ENCODE assay signal across 17 cellular contexts in the genomic region with DNA sequence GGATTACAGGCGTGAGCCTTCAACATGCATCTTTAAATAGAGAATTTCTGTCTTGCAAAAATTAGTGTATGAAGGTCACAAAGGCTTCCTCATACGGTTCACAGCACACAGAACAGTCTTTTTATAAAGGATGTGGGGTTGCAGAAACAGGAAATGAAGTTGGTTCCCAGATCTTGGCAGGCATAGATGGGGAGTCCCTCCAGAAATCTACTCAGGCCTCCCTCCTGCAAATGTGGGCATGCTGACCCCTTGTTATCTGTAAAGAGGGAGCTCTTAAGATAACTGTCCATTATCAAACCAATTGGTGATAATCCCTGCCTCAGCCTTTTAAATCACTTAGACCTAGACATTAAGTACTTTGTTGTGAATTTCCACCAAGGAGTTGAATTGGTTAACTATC. TPM values are rescaled to one million over a fixed set of nuclear protein-coding genes. Genes with fewer than 3 reads are reported as not detected.
DNase-seq lines count a peak whose midpoint lies in the region; ATAC-seq and TF ChIP-seq lines count a peak whose summit lies in the region.
"Had no signal": no experiment of that assay in that cellular context is flagged by ENCODE, and none has a peak within 500 bp of the region (broad histone marks: within the 10 kb centered on the region; RNA-seq: fewer than 3 reads in every experiment).

No MANE protein-coding gene starts in this region.

- TF ChIP-seq CTCF in activated CD8-positive, alpha-beta T cell treated with anti-CD3 and anti-CD28 coated beads for 36 hours (IDR thresholded peaks at IDR 0.05) = no peak
- TF ChIP-seq CTCF in neutrophil (IDR thresholded peaks at IDR 0.05) (no peak), type B pancreatic cell (conservative IDR thresholded peaks at IDR 0.05) (no peak)

- H3K4me1 ChIP-seq in neutrophil (ENCODE audit: control insufficient read depth in 1 of 2, insufficient read depth in 1 of 2, low read depth in 1 of 2, low read length in 1 of 2) = peaks cover 36 to 39% of the 10 kb centered on the region in 2 experiments

- CTCF ChIA-PET in activated CD8-positive, alpha-beta T cell treated with anti-CD3 and anti-CD28 coated beads, Interleukin-2, amount 10 ng/mL, durations not matched to agents 7 days and 5 days (lab: Charles Lee) = interaction anchor here (1.1 kb wide), 2 partner anchors 14 to 23 kb away, joined by 3 to 8 read pairs; no protein-coding TSS in a partner anchor
- CTCF ChIA-PET in activated CD8-positive, alpha-beta T cell treated with anti-CD3 and anti-CD28 coated beads for 36 hours (lab: Charles Lee) = interaction anchor here (1.2 to 1.5 kb wide), 4 partner anchors 23 to 140 kb away, joined by 3 to 5 read pairs (median 4); no protein-coding TSS in a partner anchor

- no peak overlapping the region for H3K4me3 ChIP-seq in neutrophil (ENCODE audit: low read depth in 1 of 2, low read length in 1 of 2)
- H3K4me3 ChIP-seq: hepatocyte had no signal

- H3K36me3 Mint-ChIP-seq in activated CD8-positive, alpha-beta T cell treated with anti-CD3 and anti-CD28 coated beads, Interleukin-2, amount 10 ng/mL, durations not matched to agents 7 days and 5 days (ENCODE audit: low read depth) = peaks cover 2% of the 10 kb centered on the region
- H3K36me3 Mint-ChIP-seq in activated CD8-positive, alpha-beta T cell treated with anti-CD3 and anti-CD28 coated beads for 36 hours (ENCODE audit: low read depth) = no peaks in the 10 kb centered on the region
- H3K36me3 Mint-ChIP-seq in type B pancreatic cell = no peaks in the 10 kb centered on the region
- H3K36me3 Mint-ChIP-seq: activated naive CD4-positive, alpha-beta T cell treated with anti-CD3 and anti-CD28 coated beads, Interleukin-2, amount 10 ng/mL, durations not matched to agents 7 days and 5 days had no signal

- peak overlapping the region; percentile 25 for H3K27ac Mint-ChIP-seq in activated CD8-positive, alpha-beta T cell treated with anti-CD3 and anti-CD28 coated beads, Interleukin-2, amount 10 ng/mL, durations not matched to agents 7 days and 5 days
- H3K27ac Mint-ChIP-seq in activated CD8-positive, alpha-beta T cell treated with anti-CD3 and anti-CD28 coated beads for 36 hours = no peak overlapping the region
- no peak overlapping the region for H3K27ac Mint-ChIP-seq in type B pancreatic cell
- H3K27ac Mint-ChIP-seq: activated naive CD4-positive, alpha-beta T cell treated with anti-CD3 and anti-CD28 coated beads, Interleukin-2, amount 10 ng/mL, durations not matched to agents 7 days and 5 days; T-helper 17 cell had no signal

- H3K27me3 Mint-ChIP-seq in activated CD8-positive, alpha-beta T cell treated with anti-CD3 and anti-CD28 coated beads, Interleukin-2, amount 10 ng/mL, durations not matched to agents 7 days and 5 days (ENCODE audit: low read depth) = peaks cover 4% of the 10 kb centered on the region
- no peaks in the 10 kb centered on the region for H3K27me3 Mint-ChIP-seq in activated CD8-positive, alpha-beta T cell treated with anti-CD3 and anti-CD28 coated beads for 36 hours
- H3K27me3 Mint-ChIP-seq in type B pancreatic cell = no peaks in the 10 kb centered on the region
- H3K27me3 Mint-ChIP-seq: T-helper 17 cell had no signal

- DNase-seq in activated CD8-positive, alpha-beta T cell treated with anti-CD3 and anti-CD28 coated beads, Interleukin-2, amount 10 ng/mL, durations not matched to agents 7 days and 5 days = no peak
- DNase-seq in activated CD8-positive, alpha-beta T cell treated with anti-CD3 and anti-CD28 coated beads for 36 hours = no peak
- DNase-seq in Kasumi-1 (lab: John Stamatoyannopoulos, UW) (peak; percentile 82 to 87), UCSD-AML1 (lab: John Stamatoyannopoulos, UW; ENCODE audit: unreplicated experiment) (peak; percentile 17), type B pancreatic cell (ENCODE audit: extremely low spot score, unreplicated experiment) (no peak)
- DNase-seq in activated effector memory CD4-positive, alpha-beta T cell treated with anti-CD3 and anti-CD28 coated beads, Interleukin-2, amount 50 U/mL, for 16 hours = no peak
- DNase-seq: ACHN; activated CD4-positive, CD25-positive, alpha-beta regulatory T cell treated with anti-CD3 and anti-CD28 coated beads, Interleukin-2, amount 50 U/mL, for 72 hours; activated CD8-positive, alpha-beta memory T cell treated with anti-CD3 and anti-CD28 coated beads, Interleukin-2, amount 50 U/mL, for 48 hours; activated naive CD4-positive, alpha-beta T cell treated with anti-CD3 and anti-CD28 coated beads, Interleukin-2, amount 10 ng/mL, durations not matched to agents 7 days and 5 days; kidney glomerular epithelial cell; NCI-H1930; NCI-H526; T-helper 17 cell had no signal

- H3K36me3 ChIP-seq in neutrophil = no peaks in the 10 kb centered on the region

- no peak overlapping the region for H3K4me3 Mint-ChIP-seq in activated CD8-positive, alpha-beta T cell treated with anti-CD3 and anti-CD28 coated beads, Interleukin-2, amount 10 ng/mL, durations not matched to agents 7 days and 5 days
- no peak overlapping the region for H3K4me3 Mint-ChIP-seq in activated CD8-positive, alpha-beta T cell treated with anti-CD3 and anti-CD28 coated beads for 36 hours
- no peak overlapping the region for H3K4me3 Mint-ChIP-seq in type B pancreatic cell
- H3K4me3 Mint-ChIP-seq: activated naive CD4-positive, alpha-beta T cell treated with anti-CD3 and anti-CD28 coated beads, Interleukin-2, amount 10 ng/mL, durations not matched to agents 7 days and 5 days; T-helper 17 cell had no signal

- intact Hi-C loops in activated CD8-positive, alpha-beta T cell treated with anti-CD3 and anti-CD28 coated beads for 36 hours (cut with micrococcal nuclease) = no loop called here

- H3K4me1 Mint-ChIP-seq in activated CD8-positive, alpha-beta T cell treated with anti-CD3 and anti-CD28 coated beads, Interleukin-2, amount 10 ng/mL, durations not matched to agents 7 days and 5 days (ENCODE audit: low read depth) = peaks cover 16% of the 10 kb centered on the region
- peaks cover 7% of the 10 kb centered on the region for H3K4me1 Mint-ChIP-seq in activated CD8-positive, alpha-beta T cell treated with anti-CD3 and anti-CD28 coated beads for 36 hours (ENCODE audit: low read depth)
- H3K4me1 Mint-ChIP-seq in type B pancreatic cell (ENCODE audit: unreplicated experiment) = no peaks in the 10 kb centered on the region

- H3K9me3 ChIP-seq in neutrophil = no peaks in the 10 kb centered on the region

- H3K9me3 Mint-ChIP-seq in activated CD8-positive, alpha-beta T cell treated with anti-CD3 and anti-CD28 coated beads, Interleukin-2, amount 10 ng/mL, durations not matched to agents 7 days and 5 days (ENCODE audit: insufficient read depth) = no peaks in the 10 kb centered on the region
- no peaks in the 10 kb centered on the region for H3K9me3 Mint-ChIP-seq in activated CD8-positive, alpha-beta T cell treated with anti-CD3 and anti-CD28 coated beads for 36 hours
- H3K9me3 Mint-ChIP-seq in type B pancreatic cell = no peaks in the 10 kb centered on the region
- H3K9me3 Mint-ChIP-seq: activated naive CD4-positive, alpha-beta T cell treated with anti-CD3 and anti-CD28 coated beads, Interleukin-2, amount 10 ng/mL, durations not matched to agents 7 days and 5 days had no signal

- POLR2A ChIA-PET in activated CD8-positive, alpha-beta T cell treated with anti-CD3 and anti-CD28 coated beads, Interleukin-2, amount 10 ng/mL, durations not matched to agents 7 days and 5 days (lab: Charles Lee) = interaction anchor here (0.9 kb wide), 1 partner anchor 124 kb away, joined by 4 read pairs; no protein-coding TSS in a partner anchor
- POLR2A ChIA-PET in activated CD8-positive, alpha-beta T cell treated with anti-CD3 and anti-CD28 coated beads for 36 hours (lab: Charles Lee) = no interaction called here

- no peaks in the 10 kb centered on the region for H3K27me3 ChIP-seq in neutrophil
- H3K27me3 ChIP-seq: hepatocyte had no signal

- ATAC-seq in activated CD8-positive, alpha-beta T cell treated with anti-CD3 and anti-CD28 coated beads, Interleukin-2, amount 10 ng/mL, durations not matched to agents 7 days and 5 days = peak; percentile 47
- no peak for ATAC-seq in activated CD8-positive, alpha-beta T cell treated with anti-CD3 and anti-CD28 coated beads for 36 hours
- ATAC-seq in HG02970 (IDR thresholded peaks at IDR 0.05; ENCODE audit: low FRiP score, unreplicated experiment) = no peak
- ATAC-seq: T-helper 17 cell had no signal

- peak overlapping the region; percentile 43 for H3K27ac ChIP-seq in neutrophil
- H3K27ac ChIP-seq: hepatocyte had no signal

RNA-seq across cellular contexts. Expression of gene ZNF774, which starts 9.4 kb away (rescaled TPM):
- 1 to 10 TPM in 1 of 2 experiments, under 1 TPM in 1; 0.60 to 1.6 TPM for total RNA-seq in activated CD8-positive, alpha-beta T cell treated with anti-CD3 and anti-CD28 coated beads, Interleukin-2, amount 10 ng/mL, durations not matched to agents 7 days and 5 days
- 1 to 10 TPM; 1.2 to 1.4 TPM for total RNA-seq in activated CD8-positive, alpha-beta T cell treated with anti-CD3 and anti-CD28 coated beads for 36 hours
- 4.8 and 5.5 TPM in 2 replicates for total RNA-seq in type B pancreatic cell (ENCODE audit: low replicate concordance)

RNA-seq across cellular contexts. Expression of gene IQGAP1, which starts 45.4 kb away (rescaled TPM):
- 100 to 1,000 TPM; 249 to 257 TPM for total RNA-seq in activated CD8-positive, alpha-beta T cell treated with anti-CD3 and anti-CD28 coated beads, Interleukin-2, amount 10 ng/mL, durations not matched to agents 7 days and 5 days
- total RNA-seq in activated CD8-positive, alpha-beta T cell treated with anti-CD3 and anti-CD28 coated beads for 36 hours = 100 to 1,000 TPM; 148 to 155 TPM
- total RNA-seq in type B pancreatic cell (ENCODE audit: low replicate concordance) = 80.4 and 131 TPM in 2 replicates

Comparison
In these comparisons a context has a peak if more than half of its experiments do, and no peak if none do; other contexts are left out.
1. DNase-seq: peak in Kasumi-1 (2 of 2) and UCSD-AML1 (single experiment); none in activated CD8-positive, alpha-beta T cell treated with anti-CD3 and anti-CD28 coated beads, Interleukin-2, amount 10 ng/mL, durations not matched to agents 7 days and 5 days (single experiment), activated CD8-positive, alpha-beta T cell treated with anti-CD3 and anti-CD28 coated beads for 36 hours (single experiment), type B pancreatic cell (single experiment) and activated effector memory CD4-positive, alpha-beta T cell treated with anti-CD3 and anti-CD28 coated beads, Interleukin-2, amount 50 U/mL, for 16 hours (single experiment).